ENCODE assay signal across 29 cellular contexts in the genomic region with DNA sequence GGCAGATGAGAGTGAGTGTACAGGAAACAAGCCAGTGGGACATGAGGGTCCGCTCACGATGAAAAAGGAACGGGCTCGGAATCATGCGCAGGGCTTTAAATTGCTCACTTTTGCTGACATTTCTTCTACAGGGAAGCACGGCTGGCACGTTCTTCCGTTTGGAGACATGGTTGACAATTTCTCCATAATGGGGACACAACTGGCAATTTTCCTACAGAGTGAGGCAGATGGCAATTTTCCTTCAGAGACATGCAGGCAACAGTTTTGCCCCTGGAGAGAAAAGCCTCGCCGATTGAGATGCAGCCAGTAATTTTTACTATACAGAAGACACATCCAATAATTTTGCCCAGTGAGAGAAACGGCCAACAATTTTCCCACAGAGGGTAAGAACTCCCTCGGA.
"Had no signal": no experiment of that assay in that cellular context is flagged by ENCODE, and none has a peak within 500 bp of the region (broad histone marks: within the 10 kb centered on the region; RNA-seq: fewer than 3 reads in every experiment).

No MANE protein-coding gene starts in this region.

- H3K9me3 ChIP-seq: ascending aorta, left lung, lower lobe of right lung, ovary, right lobe of liver, stomach, suprapubic skin, tibial nerve had no signal

- H3K27me3 ChIP-seq: ascending aorta, brain microvascular endothelial cell, ovary, right lobe of liver, stomach, suprapubic skin, tibial nerve had no signal

- DNase-seq: activated CD4-positive, alpha-beta memory T cell treated with anti-CD3 and anti-CD28 coated beads, Interleukin-2, amount 10 ng/mL, durations not matched to agents 7 days and 5 days; activated CD4-positive, alpha-beta T cell treated with anti-CD3 and anti-CD28 coated beads for 48 hours; activated CD8-positive, alpha-beta memory T cell treated with anti-CD3 and anti-CD28 coated beads, Interleukin-2, amount 50 U/mL, for 48 hours; activated gamma-delta T cell; activated naive CD4-positive, alpha-beta T cell treated with anti-CD3 and anti-CD28 coated beads, Interleukin-2, amount 10 ng/mL, durations not matched to agents 7 days and 5 days; activated naive CD8-positive, alpha-beta T cell treated with anti-CD3 and anti-CD28 coated beads, Interleukin-2, amount 10 ng/mL, durations not matched to agents 7 days and 5 days; activated T-cell treated with anti-CD3 and anti-CD28 coated beads, Interleukin-2, amount 50 U/mL, for 24 hours; brain microvascular endothelial cell; endodermal cell; foreskin fibroblast; head of caudate nucleus; immature natural killer cell; left lung; lower lobe of right lung; mesenchymal stem cell; natural killer cell; ovary; right lobe of liver; stimulated activated CD4-positive, alpha-beta T cell treated with anti-CD3 and anti-CD28 coated beads, Interleukin-4, amount 100 ng/mL, for 24 hours; stomach; T-helper 17 cell; T1000; WERI-Rb-1 had no signal

- H3K27ac Mint-ChIP-seq: activated CD4-positive, alpha-beta memory T cell treated with anti-CD3 and anti-CD28 coated beads, Interleukin-2, amount 10 ng/mL, durations not matched to agents 7 days and 5 days; activated naive CD4-positive, alpha-beta T cell treated with anti-CD3 and anti-CD28 coated beads, Interleukin-2, amount 10 ng/mL, durations not matched to agents 7 days and 5 days; activated naive CD8-positive, alpha-beta T cell treated with anti-CD3 and anti-CD28 coated beads, Interleukin-2, amount 10 ng/mL, durations not matched to agents 7 days and 5 days; activated T-cell treated with anti-CD3 and anti-CD28 coated beads, Interleukin-2, amount 50 U/mL, for 24 hours; endodermal cell; natural killer cell; progenitor cell of endocrine pancreas; stimulated activated memory B cell treated with anti-CD40 and anti-IgM and Interleukin-4, amounts not matched to agents 10 μg/mL and 1 μg/mL and 100 μg/mL, for 72 hours; T-helper 17 cell had no signal

- H3K36me3 Mint-ChIP-seq: activated naive CD4-positive, alpha-beta T cell treated with anti-CD3 and anti-CD28 coated beads, Interleukin-2, amount 10 ng/mL, durations not matched to agents 7 days and 5 days; activated naive CD8-positive, alpha-beta T cell treated with anti-CD3 and anti-CD28 coated beads, Interleukin-2, amount 10 ng/mL, durations not matched to agents 7 days and 5 days; natural killer cell; stimulated activated memory B cell treated with anti-CD40 and anti-IgM and Interleukin-4, amounts not matched to agents 10 μg/mL and 1 μg/mL and 100 μg/mL, for 72 hours had no signal

- H3K27ac ChIP-seq: ascending aorta, brain microvascular endothelial cell, left lung, lower lobe of right lung, ovary, right lobe of liver, skin epidermis, stomach, suprapubic skin, tibial nerve, WERI-Rb-1 had no signal

- H3K36me3 ChIP-seq: ascending aorta, brain microvascular endothelial cell, left lung, lower lobe of right lung, ovary, right lobe of liver, stomach, suprapubic skin, tibial nerve, WERI-Rb-1 had no signal

- H3K4me1 Mint-ChIP-seq: activated CD4-positive, alpha-beta memory T cell treated with anti-CD3 and anti-CD28 coated beads, Interleukin-2, amount 10 ng/mL, durations not matched to agents 7 days and 5 days; activated naive CD4-positive, alpha-beta T cell treated with anti-CD3 and anti-CD28 coated beads, Interleukin-2, amount 10 ng/mL, durations not matched to agents 7 days and 5 days; activated naive CD8-positive, alpha-beta T cell treated with anti-CD3 and anti-CD28 coated beads, Interleukin-2, amount 10 ng/mL, durations not matched to agents 7 days and 5 days; stimulated activated memory B cell treated with anti-CD40 and anti-IgM and Interleukin-4, amounts not matched to agents 10 μg/mL and 1 μg/mL and 100 μg/mL, for 72 hours; T-helper 17 cell had no signal

- H3K9me3 Mint-ChIP-seq: activated naive CD4-positive, alpha-beta T cell treated with anti-CD3 and anti-CD28 coated beads, Interleukin-2, amount 10 ng/mL, durations not matched to agents 7 days and 5 days; activated naive CD8-positive, alpha-beta T cell treated with anti-CD3 and anti-CD28 coated beads, Interleukin-2, amount 10 ng/mL, durations not matched to agents 7 days and 5 days; activated T-cell treated with anti-CD3 and anti-CD28 coated beads, Interleukin-2, amount 50 U/mL, for 24 hours; natural killer cell had no signal

- H3K4me3 Mint-ChIP-seq: activated CD4-positive, alpha-beta memory T cell treated with anti-CD3 and anti-CD28 coated beads, Interleukin-2, amount 10 ng/mL, durations not matched to agents 7 days and 5 days; activated naive CD4-positive, alpha-beta T cell treated with anti-CD3 and anti-CD28 coated beads, Interleukin-2, amount 10 ng/mL, durations not matched to agents 7 days and 5 days; activated naive CD8-positive, alpha-beta T cell treated with anti-CD3 and anti-CD28 coated beads, Interleukin-2, amount 10 ng/mL, durations not matched to agents 7 days and 5 days; activated T-cell treated with anti-CD3 and anti-CD28 coated beads, Interleukin-2, amount 50 U/mL, for 24 hours; endodermal cell; immature natural killer cell; natural killer cell; stimulated activated memory B cell treated with anti-CD40 and anti-IgM and Interleukin-4, amounts not matched to agents 10 μg/mL and 1 μg/mL and 100 μg/mL, for 72 hours; T-helper 17 cell had no signal

- H3K4me3 ChIP-seq: ascending aorta, left lung, lower lobe of right lung, ovary, right lobe of liver, skin epidermis, stomach, suprapubic skin, tibial nerve had no signal

- H3K27me3 Mint-ChIP-seq: activated CD4-positive, alpha-beta memory T cell treated with anti-CD3 and anti-CD28 coated beads, Interleukin-2, amount 10 ng/mL, durations not matched to agents 7 days and 5 days; activated naive CD4-positive, alpha-beta T cell treated with anti-CD3 and anti-CD28 coated beads, Interleukin-2, amount 10 ng/mL, durations not matched to agents 7 days and 5 days; activated naive CD8-positive, alpha-beta T cell treated with anti-CD3 and anti-CD28 coated beads, Interleukin-2, amount 10 ng/mL, durations not matched to agents 7 days and 5 days; progenitor cell of endocrine pancreas; T-helper 17 cell had no signal

- H3K4me1 ChIP-seq: ascending aorta, left lung, lower lobe of right lung, right lobe of liver, stomach, suprapubic skin had no signal
